Comparison of ENCODE assay signal across 1 cellular context in the genomic region with DNA sequence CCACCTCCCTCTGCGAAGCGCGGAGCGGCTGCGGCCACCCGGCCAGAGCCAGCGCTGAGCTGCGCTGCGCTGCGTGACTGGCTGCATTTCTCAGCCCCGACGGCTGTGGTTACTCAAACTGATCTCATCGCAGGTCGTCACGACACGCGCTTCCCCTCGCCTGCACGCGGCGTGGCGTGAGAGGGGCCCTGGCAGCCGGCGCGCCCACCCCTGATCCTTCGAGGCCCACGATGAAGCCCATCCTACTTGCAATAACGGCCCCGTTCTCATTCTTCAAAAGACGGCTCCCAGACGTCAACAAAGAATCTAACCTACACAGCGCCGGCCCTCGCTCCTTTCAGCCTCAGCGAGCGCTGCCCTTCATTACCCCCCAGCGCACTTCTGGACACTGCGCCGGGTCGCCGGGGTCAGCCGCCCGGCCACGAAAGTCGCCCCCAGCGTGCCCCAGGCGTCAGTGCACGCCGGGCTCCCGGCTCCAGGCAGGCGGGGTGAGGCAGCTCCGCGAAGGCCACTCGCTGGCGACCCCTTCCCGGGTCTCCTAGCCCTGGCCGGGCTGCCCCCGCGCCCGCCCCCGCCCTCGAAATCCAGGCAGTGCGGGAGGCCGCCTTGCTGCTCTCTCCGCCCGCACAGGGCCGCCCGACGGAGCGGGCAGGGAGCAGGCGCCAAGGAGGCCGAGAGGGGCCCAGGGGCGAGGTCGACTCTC.
TF ChIP-seq lines count a peak whose summit lies in the region.

No MANE protein-coding gene starts in this region.

TF ChIP-seq in A549, 52 proteins besides CTCF, POLR2A, EP300 and RAD21 (continued from another document):
- TF ChIP-seq CHD4 (IDR thresholded peaks at IDR 0.05; ENCODE audit: borderline replicate concordance) (peak; percentile 26; the same call in 1 of the 2 replicates), FOSB (CRISPR knock-in tag; IDR thresholded peaks at IDR 0.05) (peak; percentile 46; the same call in 1 of the 2 replicates), TP53 (CRISPR knock-in tag; IDR thresholded peaks at IDR 0.05) (peak; percentile 69; the same call in 1 of the 2 replicates), HEYL (CRISPR knock-in tag; IDR thresholded peaks at IDR 0.05) (peak; percentile 84; the same call in 1 of the 2 replicates), NPAS2 (CRISPR knock-in tag; IDR thresholded peaks at IDR 0.05; ENCODE audit: borderline replicate concordance) (no peak), EHF (CRISPR knock-in tag; IDR thresholded peaks at IDR 0.05) (peak; percentile 75; the same call in 1 of the 2 replicates)
